In genomic region chr17:47721725-47722124, GRCh38 we compare ENCODE assay signal across 15 cellular contexts. TPM values are rescaled to one million over a fixed set of nuclear protein-coding genes. Genes with fewer than 3 reads are reported as not detected.
DNase-seq lines count a peak whose midpoint lies in the region; ATAC-seq and TF ChIP-seq lines count a peak whose summit lies in the region.
"Had no signal": no experiment of that assay in that cellular context is flagged by ENCODE, and none has a peak within 500 bp of the region (broad histone marks: within the 10 kb centered on the region; RNA-seq: fewer than 3 reads in every experiment).

No MANE protein-coding gene starts in this region.

- H2BK120ac ChIP-seq in neuronal stem cell (ENCODE audit: low read depth, low read length), result no peak overlapping the region

- H3K4me3 ChIP-seq in HEK293 (ENCODE audit: low read depth, low read length) (no peak overlapping the region), neuronal stem cell (ENCODE audit: low read length in 2 of 2) (no peak overlapping the region)
- H3K4me3 ChIP-seq: A549, ascending aorta, K562 had no signal

- peaks cover 0 to 91% (median 29%) of the 10 kb centered on the region in 3 experiments for H3K27me3 ChIP-seq in neuronal stem cell (ENCODE audit: control insufficient read depth in 3 of 3, insufficient read depth in 3 of 3, low read depth in 1 of 3, low read length in 3 of 3)

- peak overlapping the region; percentile 92 for H3K23ac ChIP-seq in neuronal stem cell (ENCODE audit: low read depth, low read length, poor library complexity)

- no peaks in the 10 kb centered on the region for H3K36me3 ChIP-seq in HEK293 (ENCODE audit: control insufficient read depth in 2 of 2, insufficient read depth in 1 of 2, low read length in 2 of 2)
- H3K36me3 ChIP-seq in neuronal stem cell (replicated peaks in 1 of 2; ENCODE audit: control insufficient read depth in 2 of 2, insufficient read depth in 2 of 2, low read length in 2 of 2), result no peaks in the 10 kb centered on the region
- H3K36me3 ChIP-seq: ascending aorta had no signal

- H2BK12ac ChIP-seq in neuronal stem cell (ENCODE audit: low read length), result peak overlapping the region; percentile 76

- no peaks in the 10 kb centered on the region for H3K79me1 ChIP-seq in neuronal stem cell (ENCODE audit: low read depth, low read length)

- WGBS in neuronal stem cell (ENCODE audit: extremely low coverage in 2 of 2, insufficient read length in 2 of 2, insufficient replicate concordance in 1 of 2), 2 donors, result no CpG with 5 or more reads among the region's 8 CpGs

- H3K4me2 ChIP-seq in neuronal stem cell (ENCODE audit: insufficient read depth, low read length, poor library complexity, severe bottlenecking), result no peak overlapping the region

- H4K8ac ChIP-seq in neuronal stem cell (ENCODE audit: low read depth, low read length), result no peak overlapping the region

- TF ChIP-seq CTCF in HEK293 (tag by site-specific recombination; IDR thresholded peaks at IDR 0.05), result no peak

- H3K4me1 ChIP-seq in HEK293 (ENCODE audit: control insufficient read depth, insufficient read depth, low read length) (peaks cover 2% of the 10 kb centered on the region), neuronal stem cell (ENCODE audit: control insufficient read depth in 2 of 2, insufficient read depth in 1 of 2, low read depth in 1 of 2, low read length in 2 of 2) (peaks cover 2 to 10% of the 10 kb centered on the region in 2 donors)
- H3K4me1 ChIP-seq: ascending aorta had no signal

- H4K91ac ChIP-seq in neuronal stem cell (ENCODE audit: low read depth, low read length, poor library complexity), result peak overlapping the region; percentile 75

- ATAC-seq in activated CD4-positive, alpha-beta T cell treated with anti-CD3 and anti-CD28 coated beads for 36 hours, result no peak
- no peak for ATAC-seq in activated naive CD4-positive, alpha-beta T cell treated with anti-CD3 and anti-CD28 coated beads, Interleukin-2, amount 50 U/mL, for 72 hours
- ATAC-seq in GM21381 (IDR thresholded peaks at IDR 0.05; ENCODE audit: unreplicated experiment), result no peak
- ATAC-seq: K562 had no signal

- no peak overlapping the region for H2BK5ac ChIP-seq in neuronal stem cell (ENCODE audit: low read length)

- H2BK15ac ChIP-seq in neuronal stem cell (ENCODE audit: low read length), result peak overlapping the region; percentile 63

- H3K27ac ChIP-seq in HEK293 (ENCODE audit: extremely low read depth, low read depth, low read length) (no peak overlapping the region), neuronal stem cell (replicated peaks; ENCODE audit: low read length) (no peak overlapping the region)
- H3K27ac ChIP-seq: ascending aorta had no signal

- H3K27me3 Mint-ChIP-seq in activated CD4-positive, alpha-beta T cell treated with anti-CD3 and anti-CD28 coated beads for 36 hours, result no peaks in the 10 kb centered on the region

- H2AK5ac ChIP-seq in neuronal stem cell (ENCODE audit: low read depth, low read length), result peak overlapping the region; percentile 95

- H3K9me3 ChIP-seq in HEK293 (ENCODE audit: control insufficient read depth, insufficient read depth, low read depth, low read length) (no peaks in the 10 kb centered on the region), neuronal stem cell (replicated peaks in 1 of 2; ENCODE audit: control insufficient read depth in 2 of 2, insufficient read depth in 1 of 2, low read depth in 1 of 2, low read length in 2 of 2) (peaks cover 0 to 4% of the 10 kb centered on the region in 2 donors)
- H3K9me3 ChIP-seq: A549, ascending aorta had no signal

- peak overlapping the region; percentile 79 for H3K9ac ChIP-seq in neuronal stem cell (ENCODE audit: low read depth, low read length, poor library complexity)

- H3K36me3 Mint-ChIP-seq in activated CD4-positive, alpha-beta T cell treated with anti-CD3 and anti-CD28 coated beads for 36 hours (ENCODE audit: low read depth), result no peaks in the 10 kb centered on the region
- no peaks in the 10 kb centered on the region for H3K36me3 Mint-ChIP-seq in activated naive CD4-positive, alpha-beta T cell treated with anti-CD3 and anti-CD28 coated beads, Interleukin-2, amount 50 U/mL, for 72 hours
- H3K36me3 Mint-ChIP-seq: type B pancreatic cell had no signal

- POLR2A ChIA-PET in activated CD4-positive, alpha-beta T cell treated with anti-CD3 and anti-CD28 coated beads for 36 hours (lab: Charles Lee), result interaction anchor here (0.6 to 1.4 kb wide), 5 partner anchors 13 to 95 kb away, joined by 3 to 7 read pairs (median 4); no protein-coding TSS in a partner anchor
- POLR2A ChIA-PET in HEK293 (lab: Yijun Ruan, JAX), result no interaction called here

- intact Hi-C loops in activated CD4-positive, alpha-beta T cell treated with anti-CD3 and anti-CD28 coated beads for 36 hours (cut with DNase I, micrococcal nuclease), result loop anchor here (1.0 to 10.0 kb wide), 9 partner anchors 12 to 534 kb away; partner anchors contain the start of genes TBX21 (in 2 of the 2), CBX1 (in 1 of the 2), CDC27 (in 1 of the 2) and KPNB1 (in 1 of the 2)

- no peak overlapping the region for H3K4ac ChIP-seq in neuronal stem cell (ENCODE audit: low read length)

- H3K4me1 Mint-ChIP-seq in activated CD4-positive, alpha-beta T cell treated with anti-CD3 and anti-CD28 coated beads for 36 hours, result peaks cover 97% of the 10 kb centered on the region

- peak overlapping the region; percentile 69 for H3K4me3 Mint-ChIP-seq in activated CD4-positive, alpha-beta T cell treated with anti-CD3 and anti-CD28 coated beads for 36 hours
- H3K4me3 Mint-ChIP-seq: type B pancreatic cell had no signal

- H3K14ac ChIP-seq in neuronal stem cell (ENCODE audit: low read length), result no peak overlapping the region

- CTCF ChIA-PET in activated CD4-positive, alpha-beta T cell treated with anti-CD3 and anti-CD28 coated beads for 36 hours (lab: Charles Lee), result interaction anchor here (0.6 to 4.6 kb wide), 8 partner anchors 10 to 226 kb away, joined by 3 to 28 read pairs (median 3); partner anchors contain the start of gene TBX21
- CTCF ChIA-PET in HEK293 (lab: Yijun Ruan, JAX), result interaction anchor here (0.6 to 1.7 kb wide), 3 partner anchors 11 to 655 kb away, joined by 3 to 5 read pairs (median 3); partner anchors contain the start of gene TBX21

- H3K9me3 Mint-ChIP-seq in activated CD4-positive, alpha-beta T cell treated with anti-CD3 and anti-CD28 coated beads for 36 hours (ENCODE audit: low read depth), result no peaks in the 10 kb centered on the region
- no peaks in the 10 kb centered on the region for H3K9me3 Mint-ChIP-seq in activated naive CD4-positive, alpha-beta T cell treated with anti-CD3 and anti-CD28 coated beads, Interleukin-2, amount 50 U/mL, for 72 hours
- H3K9me3 Mint-ChIP-seq: type B pancreatic cell had no signal

- H3K27ac Mint-ChIP-seq in activated CD4-positive, alpha-beta T cell treated with anti-CD3 and anti-CD28 coated beads for 36 hours, result peak overlapping the region; percentile 98
- H3K27ac Mint-ChIP-seq in activated naive CD4-positive, alpha-beta T cell treated with anti-CD3 and anti-CD28 coated beads, Interleukin-2, amount 50 U/mL, for 72 hours, result peak overlapping the region; percentile 100
- H3K27ac Mint-ChIP-seq: type B pancreatic cell had no signal

- DNase-seq in activated CD4-positive, alpha-beta T cell treated with anti-CD3 and anti-CD28 coated beads for 36 hours, result peak; percentile 48
- no peak for DNase-seq in activated CD4-positive, alpha-beta T cell treated with anti-CD3 and anti-CD28 coated beads, Interleukin-2, amount 50 U/mL, for 1 hour
- no peak for DNase-seq in activated naive CD4-positive, alpha-beta T cell treated with anti-CD3 and anti-CD28 coated beads, Interleukin-2, amount 50 U/mL, for 72 hours (ENCODE audit: low spot score in 2 of 2)
- DNase-seq in neuronal stem cell (ENCODE audit: low spot score) (no peak), GDM1 (lab: John Stamatoyannopoulos, UW) (no peak), RKO (ENCODE audit: low spot score) (no peak)
- DNase-seq: foreskin melanocyte, NCI-H1105, posterior cingulate gyrus had no signal

- no peak overlapping the region for H2AFZ ChIP-seq in neuronal stem cell (ENCODE audit: low read length)

- H3K18ac ChIP-seq in neuronal stem cell (ENCODE audit: low read length), result peak overlapping the region; percentile 74

TF ChIP-seq in HEK293, 187 proteins besides CTCF, POLR2A, EP300 and RAD21:
- TF ChIP-seq HIC1 (tag by site-specific recombination; IDR thresholded peaks at IDR 0.05), result peak; percentile 69; the same call in 1 of the 2 replicates
- no peak for TF ChIP-seq ZNF600 (tag by site-specific recombination; IDR thresholded peaks at IDR 0.05)

RNA-seq across cellular contexts. Expression of gene TBX21, which starts 11.3 kb away (rescaled TPM):
- 10 to 100 TPM; 73.4 to 76.8 TPM for total RNA-seq in activated CD4-positive, alpha-beta T cell treated with anti-CD3 and anti-CD28 coated beads for 36 hours
- total RNA-seq in activated naive CD4-positive, alpha-beta T cell treated with anti-CD3 and anti-CD28 coated beads, Interleukin-2, amount 50 U/mL, for 72 hours, result 10 to 100 TPM; 39.6 to 73.5 TPM
- not detected for polyA plus RNA-seq in neuronal stem cell (2013, experiment 1 of 2)
- polyA plus RNA-seq in neuronal stem cell (2013, experiment 2 of 2), result 0.01 TPM
- total RNA-seq: ascending aorta had no signal
- polyA plus RNA-seq: A549, K562 had no signal

RNA-seq across cellular contexts. Expression of gene TBKBP1, which starts 27.8 kb away (rescaled TPM):
- total RNA-seq in activated CD4-positive, alpha-beta T cell treated with anti-CD3 and anti-CD28 coated beads for 36 hours, result 10 to 100 TPM; 21.8 to 23.1 TPM
- total RNA-seq in activated naive CD4-positive, alpha-beta T cell treated with anti-CD3 and anti-CD28 coated beads, Interleukin-2, amount 50 U/mL, for 72 hours, result 10 to 100 TPM; 15.4 to 21.4 TPM
- polyA plus RNA-seq in neuronal stem cell (2013, experiment 1 of 2), result 12.8 TPM
- 13.4 TPM for polyA plus RNA-seq in neuronal stem cell (2013, experiment 2 of 2)
